9 cellular contexts compared by ENCODE assay signal in genomic region chr17:77528516-77529327, GRCh38.
DNase-seq lines count a peak whose midpoint lies in the region; ATAC-seq and TF ChIP-seq lines count a peak whose summit lies in the region.
"Had no signal": no experiment of that assay in that cellular context is flagged by ENCODE, and none has a peak within 500 bp of the region (broad histone marks: within the 10 kb centered on the region; RNA-seq: fewer than 3 reads in every experiment).

No MANE protein-coding gene starts in this region.

- peaks cover 26% of the 10 kb centered on the region for H3K9me3 Mint-ChIP-seq in nephron progenitor cell
- no peaks in the 10 kb centered on the region for H3K9me3 Mint-ChIP-seq in Calu3 (ENCODE audit: low read depth, unreplicated experiment)

- CTCF ChIA-PET in Calu3 (lab: Charles Lee): no interaction called here

- H3K9me3 ChIP-seq in ES-I3 (ENCODE audit: control insufficient read depth, insufficient read depth, low read length): peaks cover 7% of the 10 kb centered on the region

- DNase-seq in NCI-H446 treated with DMSO at 0.1 percent for 48 hours (lab: John Stamatoyannopoulos, UW) (peak; percentile 75), brain microvascular endothelial cell (no peak), nephron progenitor cell (peak; percentile 81), Calu3 (no peak), GOT3 (lab: John Stamatoyannopoulos, UW) (no peak), GM13977 (ENCODE audit: low spot score) (no peak)

- peaks cover 41% of the 10 kb centered on the region for H3K27me3 Mint-ChIP-seq in nephron progenitor cell (ENCODE audit: low read depth, poor library complexity)
- peaks cover 15% of the 10 kb centered on the region for H3K27me3 Mint-ChIP-seq in Calu3 (ENCODE audit: unreplicated experiment)

- intact Hi-C loops in Calu3 (cut with micrococcal nuclease; ENCODE audit: unreplicated experiment): no loop called here

- no peak overlapping the region for H3K27ac ChIP-seq in brain microvascular endothelial cell
- H3K27ac ChIP-seq: HL-60 had no signal

- BruUV-seq in Calu3 (replicated peaks; lab: Mats Ljungman, UMichigan): no TSS peak

- H3K36me3 ChIP-seq in ES-I3 (ENCODE audit: insufficient read depth, low read length) (no peaks in the 10 kb centered on the region), brain microvascular endothelial cell (replicated peaks) (no peaks in the 10 kb centered on the region)

- H3K4me3 ChIP-seq in brain microvascular endothelial cell (ENCODE audit: low read depth, low read length): peak overlapping the region; percentile 37

- in situ Hi-C loops in brain microvascular endothelial cell (cut with HindIII; ENCODE audit: low pct_ligation_motif_present, low sequenced_read_pairs) (loop anchor here (25.0 kb wide), 1 partner anchor 484 kb away; no protein-coding TSS in a partner anchor), GM13977 (cut with MboI; ENCODE audit: low pct_unique_long_range_greater_than_20kb, low sequenced_read_pairs, unreplicated experiment) (loop anchor here (25.0 kb wide), 1 partner anchor 484 kb away; no protein-coding TSS in a partner anchor)

- H3K4me1 Mint-ChIP-seq in nephron progenitor cell: peaks cover 12% of the 10 kb centered on the region
- H3K4me1 Mint-ChIP-seq in Calu3 (ENCODE audit: low read depth, unreplicated experiment): no peaks in the 10 kb centered on the region

- H3K36me3 Mint-ChIP-seq in nephron progenitor cell (ENCODE audit: low read depth) (peaks cover 6% of the 10 kb centered on the region), Calu3 (ENCODE audit: insufficient read depth, unreplicated experiment) (peaks cover 4% of the 10 kb centered on the region)

- no peaks in the 10 kb centered on the region for H3K4me1 ChIP-seq in ES-I3 (ENCODE audit: insufficient read depth, low read length)

- no peaks in the 10 kb centered on the region for H3K27me3 ChIP-seq in brain microvascular endothelial cell (replicated peaks)

- peak overlapping the region; percentile 80 for H3K9ac ChIP-seq in ES-I3 (ENCODE audit: low read depth, low read length)

- ATAC-seq in HG03108 (IDR thresholded peaks at IDR 0.05; ENCODE audit: unreplicated experiment): no peak

- H3K4me3 Mint-ChIP-seq in nephron progenitor cell (peak overlapping the region; percentile 62), Calu3 (ENCODE audit: low read depth, unreplicated experiment) (no peak overlapping the region)

- TF ChIP-seq CTCF in brain microvascular endothelial cell (IDR thresholded peaks at IDR 0.05; ENCODE audit: low read depth, low read length, missing control alignments): peak; percentile 15
- peak; percentile 53 for TF ChIP-seq CTCF in nephron progenitor cell (IDR thresholded peaks at IDR 0.05)
- TF ChIP-seq CTCF in Calu3 (IDR thresholded peaks at IDR 0.05; ENCODE audit: unreplicated experiment): no peak
- TF ChIP-seq CTCF in GM13977 (IDR thresholded peaks at IDR 0.05; ENCODE audit: extremely low read depth, insufficient read depth, missing control alignments): no peak

- no peak overlapping the region for H3K27ac Mint-ChIP-seq in nephron progenitor cell
- H3K27ac Mint-ChIP-seq in Calu3 (ENCODE audit: unreplicated experiment): no peak overlapping the region

Comparison
In these comparisons a context has a peak if more than half of its experiments do, and no peak if none do; other contexts are left out.
1. DNase-seq: peak in NCI-H446 treated with DMSO at 0.1 percent for 48 hours (single experiment) and nephron progenitor cell (single experiment); none in brain microvascular endothelial cell (single experiment), Calu3 (single experiment), GOT3 (single experiment) and GM13977 (single experiment).
2. CTCF ChIP-seq: peak in brain microvascular endothelial cell (single experiment) and nephron progenitor cell (single experiment); none in Calu3 (single experiment) and GM13977 (single experiment).